ENCODE assay signal across 1 cellular context in genomic region chr20:47573586-47573985, GRCh38.
TF ChIP-seq lines count a peak whose summit lies in the region.

No MANE protein-coding gene starts in this region.

TF ChIP-seq in GM23338, 12 proteins besides CTCF, POLR2A, EP300 and RAD21 (continued from another document):
- TF ChIP-seq REST (IDR thresholded peaks at IDR 0.05; ENCODE audit: unreplicated experiment) (no peak), ZNF462 (CRISPR knock-in tag; IDR thresholded peaks at IDR 0.05) (no peak), ZNF114 (CRISPR knock-in tag; IDR thresholded peaks at IDR 0.05) (no peak), CREB1 (CRISPR knock-in tag; IDR thresholded peaks at IDR 0.05; ENCODE audit: low read depth) (no peak), EZH2phosphoT487 (IDR thresholded peaks at IDR 0.05; ENCODE audit: unreplicated experiment) (no peak), ETS1 (IDR thresholded peaks at IDR 0.05) (no peak)
